In the genomic region with DNA sequence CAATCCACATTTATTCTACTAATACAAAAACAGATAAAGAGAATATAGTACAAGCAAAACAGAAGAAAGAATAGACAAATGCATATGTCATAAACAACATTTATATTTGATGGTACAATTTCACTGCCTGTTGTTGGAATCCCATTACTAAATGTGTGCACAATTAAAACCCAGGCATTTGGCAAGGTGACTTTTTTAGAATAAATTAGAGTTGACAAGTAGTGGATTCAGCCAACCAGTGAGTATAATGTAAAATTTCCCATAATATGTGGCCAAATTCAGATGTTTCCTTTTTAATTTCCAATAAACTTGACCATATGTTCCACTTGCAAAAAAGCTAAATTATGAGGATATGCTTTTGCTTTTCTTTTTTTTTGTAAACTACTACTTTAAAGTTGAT, we compare ENCODE assay signal across 9 cellular contexts.
"Had no signal": no experiment of that assay in that cellular context is flagged by ENCODE, and none has a peak within 500 bp of the region (broad histone marks: within the 10 kb centered on the region; RNA-seq: fewer than 3 reads in every experiment).

No MANE protein-coding gene starts in this region.

- H2AFZ ChIP-seq: GM23248 had no signal

- ATAC-seq: HCT116, K562 had no signal

- H3K4me3 ChIP-seq: GM23248, HAP-1, K562 had no signal

- DNase-seq: GM23248, GOT3, H7, HFFc6, IMR-90, KG1 had no signal

- H3K27ac ChIP-seq: GM23248 had no signal

- H3K36me3 ChIP-seq: HAP-1 had no signal
